10 cellular contexts compared by ENCODE assay signal in genomic region chr4:123412700-123413512, GRCh38.
DNase-seq lines count a peak whose midpoint lies in the region; ATAC-seq lines count a peak whose summit lies in the region.
"Had no signal": no experiment of that assay in that cellular context is flagged by ENCODE, and none has a peak within 500 bp of the region (broad histone marks: within the 10 kb centered on the region; RNA-seq: fewer than 3 reads in every experiment).

No MANE protein-coding gene starts in this region.

- DNase-seq in stimulated activated naive CD8-positive, alpha-beta T cell treated with anti-CD3 and anti-CD28 coated beads, Interleukin-15, Interleukin-2, amounts not matched to agents 100 U/mL and 50 U/mL, for 24 hours: no peak
- DNase-seq in kidney tubule cell (ENCODE audit: low spot score) (peak; percentile 9), SIG-M5 (lab: John Stamatoyannopoulos, UW) (no peak), COLO668 (lab: John Stamatoyannopoulos, UW; ENCODE audit: unreplicated experiment) (no peak), NCI-H526 (lab: John Stamatoyannopoulos, UW) (no peak)
- DNase-seq: activated CD8-positive, alpha-beta memory T cell treated with anti-CD3 and anti-CD28 coated beads for 24 hours; islet precursor cell had no signal

- peak overlapping the region; percentile 67 for H3K4me3 Mint-ChIP-seq in stimulated activated naive CD8-positive, alpha-beta T cell treated with anti-CD3 and anti-CD28 coated beads, Interleukin-15, Interleukin-2, amounts not matched to agents 100 ng/mL and 50 ng/mL, for 24 hours
- H3K4me3 Mint-ChIP-seq in T-helper 1 cell treated with Interleukin-12 subunit alpha and Interleukin-12 subunit beta and Interleukin-4 antibody, amounts not matched to agents 30 μg/mL and 1 μg/mL, for 36 hours: peak overlapping the region; percentile 20

- no peaks in the 10 kb centered on the region for H3K9me3 Mint-ChIP-seq in stimulated activated naive CD8-positive, alpha-beta T cell treated with anti-CD3 and anti-CD28 coated beads, Interleukin-15, Interleukin-2, amounts not matched to agents 100 ng/mL and 50 ng/mL, for 24 hours
- no peaks in the 10 kb centered on the region for H3K9me3 Mint-ChIP-seq in T-helper 1 cell treated with Interleukin-12 subunit alpha and Interleukin-12 subunit beta and Interleukin-4 antibody, amounts not matched to agents 30 μg/mL and 1 μg/mL, for 36 hours

- H3K27me3 Mint-ChIP-seq in stimulated activated naive CD8-positive, alpha-beta T cell treated with anti-CD3 and anti-CD28 coated beads, Interleukin-15, Interleukin-2, amounts not matched to agents 100 ng/mL and 50 ng/mL, for 24 hours: no peaks in the 10 kb centered on the region
- no peaks in the 10 kb centered on the region for H3K27me3 Mint-ChIP-seq in T-helper 1 cell treated with Interleukin-12 subunit alpha and Interleukin-12 subunit beta and Interleukin-4 antibody, amounts not matched to agents 30 μg/mL and 1 μg/mL, for 36 hours (ENCODE audit: low read depth)

- no peak for ATAC-seq in stimulated activated naive CD8-positive, alpha-beta T cell treated with anti-CD3 and anti-CD28 coated beads, Interleukin-15, Interleukin-2, amounts not matched to agents 100 U/mL and 50 U/mL, for 24 hours
- no peak for ATAC-seq in HG03039 (IDR thresholded peaks at IDR 0.05; ENCODE audit: unreplicated experiment)

- H3K27ac Mint-ChIP-seq in stimulated activated naive CD8-positive, alpha-beta T cell treated with anti-CD3 and anti-CD28 coated beads, Interleukin-15, Interleukin-2, amounts not matched to agents 100 ng/mL and 50 ng/mL, for 24 hours: peak overlapping the region; percentile 92
- H3K27ac Mint-ChIP-seq in T-helper 1 cell treated with Interleukin-12 subunit alpha and Interleukin-12 subunit beta and Interleukin-4 antibody, amounts not matched to agents 30 μg/mL and 1 μg/mL, for 36 hours: peak overlapping the region; percentile 79

- peaks cover 69% of the 10 kb centered on the region for H3K4me1 Mint-ChIP-seq in stimulated activated naive CD8-positive, alpha-beta T cell treated with anti-CD3 and anti-CD28 coated beads, Interleukin-15, Interleukin-2, amounts not matched to agents 100 ng/mL and 50 ng/mL, for 24 hours (ENCODE audit: low read depth)
- peaks cover 47% of the 10 kb centered on the region for H3K4me1 Mint-ChIP-seq in T-helper 1 cell treated with Interleukin-12 subunit alpha and Interleukin-12 subunit beta and Interleukin-4 antibody, amounts not matched to agents 30 μg/mL and 1 μg/mL, for 36 hours (ENCODE audit: low read depth)

- H3K36me3 Mint-ChIP-seq in stimulated activated naive CD8-positive, alpha-beta T cell treated with anti-CD3 and anti-CD28 coated beads, Interleukin-15, Interleukin-2, amounts not matched to agents 100 ng/mL and 50 ng/mL, for 24 hours (ENCODE audit: low read depth): no peaks in the 10 kb centered on the region
- H3K36me3 Mint-ChIP-seq in T-helper 1 cell treated with Interleukin-12 subunit alpha and Interleukin-12 subunit beta and Interleukin-4 antibody, amounts not matched to agents 30 μg/mL and 1 μg/mL, for 36 hours (ENCODE audit: low read depth): peaks cover 2% of the 10 kb centered on the region
